In genomic region chr7:57403051-57403450, GRCh38 we compare ENCODE assay signal across 15 cellular contexts. TPM values are rescaled to one million over a fixed set of nuclear protein-coding genes. Genes with fewer than 3 reads are reported as not detected.
"Had no signal": no experiment of that assay in that cellular context is flagged by ENCODE, and none has a peak within 500 bp of the region (broad histone marks: within the 10 kb centered on the region; RNA-seq: fewer than 3 reads in every experiment).

No MANE protein-coding gene starts in this region.

RNA-seq across cellular contexts. Expression of gene ZNF716, which starts 46.9 kb away (rescaled TPM):
- total RNA-seq: activated B cell treated with CpG ODN at 0.5 μM for 24 hours; activated CD4-positive, alpha-beta memory T cell treated with anti-CD3 and anti-CD28 coated beads for 36 hours; activated CD4-positive, alpha-beta memory T cell treated with anti-CD3 and anti-CD28 coated beads, Interleukin-2, amount 10 ng/mL, durations not matched to agents 7 days and 5 days; activated CD4-positive, alpha-beta T cell treated with anti-CD3 and anti-CD28 coated beads for 36 hours; activated CD4-positive, alpha-beta T cell treated with anti-CD3 and anti-CD28 coated beads, Interleukin-2, amount 10 ng/mL, durations not matched to agents 24 days and 14 days; activated CD4-positive, alpha-beta T cell treated with anti-CD3 and anti-CD28 coated beads, Interleukin-2, amount 10 ng/mL, durations not matched to agents 7 days and 5 days; activated CD8-positive, alpha-beta memory T cell treated with anti-CD3 and anti-CD28 coated beads for 36 hours; activated CD8-positive, alpha-beta memory T cell treated with anti-CD3 and anti-CD28 coated beads, Interleukin-2, amount 10 ng/mL, durations not matched to agents 7 days and 5 days; activated CD8-positive, alpha-beta T cell treated with anti-CD3 and anti-CD28 coated beads for 36 hours; activated CD8-positive, alpha-beta T cell treated with anti-CD3 and anti-CD28 coated beads, Interleukin-2, amount 10 ng/mL, durations not matched to agents 7 days and 5 days; T-cell; T-helper 1 cell treated with Interleukin-12 subunit alpha and Interleukin-12 subunit beta and Interleukin-4 antibody, amounts not matched to agents 30 ng/mL and 1 ng/mL, for 36 hours; T-helper 17 cell; T-helper 2 cell treated with Interferon-gamma antibody and Interleukin-4, amounts not matched to agents 100 ng/mL and 5 ng/mL, for 36 hours; WTC11 had no signal
